In genomic region chr6:127690092-127690491, GRCh38 we compare ENCODE assay signal across 9 cellular contexts.
DNase-seq lines count a peak whose midpoint lies in the region; ATAC-seq and TF ChIP-seq lines count a peak whose summit lies in the region.
"Had no signal": no experiment of that assay in that cellular context is flagged by ENCODE, and none has a peak within 500 bp of the region (broad histone marks: within the 10 kb centered on the region; RNA-seq: fewer than 3 reads in every experiment).

No MANE protein-coding gene starts in this region.

- DNase-seq in Calu3 (peak; percentile 1), astrocyte of the spinal cord (ENCODE audit: low read depth, low spot score) (peak; percentile 47), lung microvascular endothelial cell (ENCODE audit: low read depth in 2 of 2) (peak; percentile 3 to 12), NOMO-1 treated with dmso at 0.1 percent for 144 hours (lab: John Stamatoyannopoulos, UW; ENCODE audit: unreplicated experiment) (no peak), OCI-M2 (lab: John Stamatoyannopoulos, UW; ENCODE audit: unreplicated experiment) (no peak), Right ventricle myocardium superior (no peak)
- DNase-seq: activated naive CD8-positive, alpha-beta T cell treated with anti-CD3 and anti-CD28 coated beads, Interleukin-2, amount 50 U/mL, for 24 hours had no signal

- peaks cover 30% of the 10 kb centered on the region for H3K27me3 Mint-ChIP-seq in Calu3 (ENCODE audit: unreplicated experiment)
- H3K27me3 Mint-ChIP-seq: activated naive CD8-positive, alpha-beta T cell treated with anti-CD3 and anti-CD28 coated beads, Interleukin-2, amount 50 U/mL, for 24 hours had no signal

- ATAC-seq in GM21786 (IDR thresholded peaks at IDR 0.05; ENCODE audit: unreplicated experiment) (no peak), Right ventricle myocardium superior (ENCODE audit: poor library complexity) (no peak)
- ATAC-seq: activated naive CD8-positive, alpha-beta T cell treated with anti-CD3 and anti-CD28 coated beads, Interleukin-2, amount 50 U/mL, for 24 hours had no signal

- no peak overlapping the region for H3K4me3 Mint-ChIP-seq in Calu3 (ENCODE audit: low read depth, unreplicated experiment)
- H3K4me3 Mint-ChIP-seq: activated naive CD8-positive, alpha-beta T cell treated with anti-CD3 and anti-CD28 coated beads, Interleukin-2, amount 50 U/mL, for 24 hours had no signal

- H3K4me3 ChIP-seq in astrocyte of the spinal cord (ENCODE audit: low read depth, low read length): no peak overlapping the region

- no TSS peak for BruUV-seq in Calu3 (replicated peaks; lab: Mats Ljungman, UMichigan)

- in situ Hi-C loops in astrocyte of the spinal cord (cut with HindIII; ENCODE audit: low sequenced_read_pairs): no loop called here

- H3K9me3 Mint-ChIP-seq in Calu3 (ENCODE audit: low read depth, unreplicated experiment): no peaks in the 10 kb centered on the region

- intact Hi-C loops in Calu3 (cut with micrococcal nuclease; ENCODE audit: unreplicated experiment) (loop anchor here (1.0 to 5.0 kb wide), 2 partner anchors 83 to 136 kb away; no protein-coding TSS in a partner anchor), Right ventricle myocardium superior (cut with DNase I) (no loop called here)

- no peaks in the 10 kb centered on the region for H3K4me1 Mint-ChIP-seq in Calu3 (ENCODE audit: low read depth, unreplicated experiment)
- H3K4me1 Mint-ChIP-seq: activated naive CD8-positive, alpha-beta T cell treated with anti-CD3 and anti-CD28 coated beads, Interleukin-2, amount 50 U/mL, for 24 hours had no signal

- no peak for TF ChIP-seq EP300 in Ishikawa (IDR thresholded peaks at IDR 0.05; ENCODE audit: borderline replicate concordance)

- no peak for TF ChIP-seq CTCF in Calu3 (IDR thresholded peaks at IDR 0.05; ENCODE audit: unreplicated experiment)
- TF ChIP-seq CTCF in astrocyte of the spinal cord (IDR thresholded peaks at IDR 0.05; ENCODE audit: low read depth, low read length): peak; percentile 77

- H3K36me3 Mint-ChIP-seq in Calu3 (ENCODE audit: insufficient read depth, unreplicated experiment): no peaks in the 10 kb centered on the region

- CTCF ChIA-PET in Calu3 (lab: Charles Lee): interaction anchor here (1.0 to 1.4 kb wide), 2 partner anchors 16 to 84 kb away, joined by 3 to 13 read pairs; no protein-coding TSS in a partner anchor

- TF ChIP-seq RAD21 in Ishikawa (IDR thresholded peaks at IDR 0.05; ENCODE audit: low read depth): peak; percentile 61

- no peak overlapping the region for H3K27ac Mint-ChIP-seq in Calu3 (ENCODE audit: unreplicated experiment)
- H3K27ac Mint-ChIP-seq: activated naive CD8-positive, alpha-beta T cell treated with anti-CD3 and anti-CD28 coated beads, Interleukin-2, amount 50 U/mL, for 24 hours had no signal

TF ChIP-seq in Ishikawa, 13 proteins besides CTCF, POLR2A, EP300 and RAD21:
- TF ChIP-seq YY1 (IDR thresholded peaks at IDR 0.05; ENCODE audit: low read depth) (no peak), CEBPB (IDR thresholded peaks at IDR 0.05) (no peak), NFIC (IDR thresholded peaks at IDR 0.05) (no peak), FOXM1 (IDR thresholded peaks at IDR 0.05; ENCODE audit: borderline replicate concordance, low read depth) (no peak), TAF1 (IDR thresholded peaks at IDR 0.05; ENCODE audit: low read depth) (no peak), TEAD4 (IDR thresholded peaks at IDR 0.05) (no peak), TCF12 (IDR thresholded peaks at IDR 0.05; ENCODE audit: low read depth) (no peak)
TF ChIP-seq in Ishikawa: peak in this region for 0.

Comparison
In these comparisons a context has a peak if more than half of its experiments do, and no peak if none do; other contexts are left out.
1. DNase-seq: peak in Calu3 (single experiment), astrocyte of the spinal cord (single experiment) and lung microvascular endothelial cell (2 of 2); none in NOMO-1 treated with dmso at 0.1 percent for 144 hours (single experiment), OCI-M2 (single experiment) and Right ventricle myocardium superior (single experiment).